Comparison of ENCODE assay signal across 8 cellular contexts in the genomic region with DNA sequence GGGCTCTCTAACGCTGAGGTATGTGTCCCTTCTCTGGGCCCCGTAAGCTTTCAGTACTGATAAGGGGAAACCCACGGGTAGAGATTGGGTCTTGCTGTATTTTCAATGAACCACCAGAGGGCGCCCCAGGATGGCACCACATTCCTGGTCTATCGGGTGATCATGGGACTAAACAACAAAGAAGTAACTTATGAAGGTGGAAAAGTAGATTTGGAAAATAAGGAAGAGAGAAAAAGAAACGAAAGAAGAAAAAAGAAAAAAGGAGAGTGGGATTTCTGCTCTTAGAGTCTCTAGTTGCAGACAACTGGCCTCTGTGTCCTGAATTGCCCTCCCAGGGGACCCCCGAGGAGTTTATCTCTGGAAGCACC.
DNase-seq lines count a peak whose midpoint lies in the region; ATAC-seq, FAIRE-seq and TF ChIP-seq lines count a peak whose summit lies in the region.

No MANE protein-coding gene starts in this region.

- no peak overlapping the region for H3T11ph ChIP-seq in H9 (ENCODE audit: low read length)

- no peak overlapping the region for H3K4ac ChIP-seq in H9 (ENCODE audit: low read depth, low read length)

- peaks cover 3 to 5% of the 10 kb centered on the region in 2 experiments; a peak in 2 of 4 replicates for H3K4me1 Mint-ChIP-seq in H9

- no peaks in the 10 kb centered on the region for H3K36me3 Mint-ChIP-seq in H9 (ENCODE audit: insufficient read depth in 1 of 3, low read depth in 3 of 3)

- no peak overlapping the region for H3K18ac ChIP-seq in H9 (ENCODE audit: insufficient read length, low read depth, low read length)

- H3K79me2 ChIP-seq in H9 (ENCODE audit: insufficient read depth, low read length), result no peaks in the 10 kb centered on the region

- peak; percentile 80 for DNase-seq in GM10248 (ENCODE audit: extremely low spot score)
- peak; percentile 92 for DNase-seq in H9
- peak; percentile 37 for DNase-seq in LNCaP clone FGC (ENCODE audit: low read depth)
- DNase-seq in SJCRH30, result peak; percentile 65 to 87
- DNase-seq in activated naive CD4-positive, alpha-beta T cell (lab: John Stamatoyannopoulos, UW), result peak; percentile 35 to 56 (median 51)
- peak; percentile 86 for DNase-seq in globus pallidus (ENCODE audit: low spot score)
- peak; percentile 53 to 81 (median 70) for DNase-seq in pancreas
- DNase-seq in upper lobe of right lung, result peak; percentile 74

- H4K91ac ChIP-seq in H9 (ENCODE audit: insufficient read length, low read depth, low read length), result no peak overlapping the region

- H2BK120ac ChIP-seq in H9 (ENCODE audit: low read depth, low read length, poor library complexity, severe bottlenecking), result no peak overlapping the region

- H3K9me3 ChIP-seq in H9 (ENCODE audit: control insufficient read depth, low read depth, low read length), result no peaks in the 10 kb centered on the region
- H3K9me3 ChIP-seq in SJCRH30 (replicated peaks), result no peaks in the 10 kb centered on the region
- no peaks in the 10 kb centered on the region for H3K9me3 ChIP-seq in pancreas
- H3K9me3 ChIP-seq in upper lobe of right lung, result no peaks in the 10 kb centered on the region

- H2AK5ac ChIP-seq in H9 (ENCODE audit: insufficient read length, low read length), result no peak overlapping the region

- no CpG with 5 or more reads among the region's 7 CpGs for WGBS in H9 (ENCODE audit: extremely low coverage, insufficient read length, low lambda C conversion rate)
- WGBS in pancreas, 2 donors, result 3 to 5% methylated on average over 7 of the region's 7 CpGs

- H3K4me1 ChIP-seq in H9 (ENCODE audit: insufficient read depth, low read length) (0 out of 2 replicates have a peak, but pooled peaks cover 3% of the 10 kb centered on the region), SJCRH30 (no peaks in the 10 kb centered on the region), pancreas (peaks cover 0 to 3% (median 0%) of the 10 kb centered on the region in 3 donors), upper lobe of right lung (peaks cover 31% of the 10 kb centered on the region)

- peak; percentile 76 for TF ChIP-seq CTCF in GM10248 (IDR thresholded peaks at IDR 0.05; ENCODE audit: control extremely low read depth, extremely low read depth, low read depth, missing control alignments)
- peak; percentile 94 for TF ChIP-seq CTCF in H9 (conservative IDR thresholded peaks at IDR 0.05)
- peak; percentile 82 for TF ChIP-seq CTCF in LNCaP clone FGC (IDR thresholded peaks at IDR 0.05; ENCODE audit: control insufficient read depth, extremely low read depth, insufficient read depth)
- peak; percentile 70 to 88 (median 84) for TF ChIP-seq CTCF in pancreas (IDR thresholded peaks at IDR 0.05)
- TF ChIP-seq CTCF in upper lobe of right lung (IDR thresholded peaks at IDR 0.05), result peak; percentile 94

- H3K27me3 ChIP-seq in H9 (ENCODE audit: insufficient read depth, low read length), result no peaks in the 10 kb centered on the region
- H3K27me3 ChIP-seq in SJCRH30, result no peaks in the 10 kb centered on the region
- H3K27me3 ChIP-seq in pancreas, result no peaks in the 10 kb centered on the region
- H3K27me3 ChIP-seq in upper lobe of right lung, result no peaks in the 10 kb centered on the region

- intact Hi-C loops in pancreas (cut with DNase I), result loop anchor here in 2 of 3 donors (10.0 kb wide), 2 partner anchors 83 to 173 kb away; no protein-coding TSS in a partner anchor
- intact Hi-C loops in upper lobe of right lung (cut with DNase I), result loop anchor here (10.0 kb wide), 1 partner anchor 433 kb away; a partner anchor contains a TSS

- no peaks in the 10 kb centered on the region for H3K23me2 ChIP-seq in H9 (ENCODE audit: insufficient read length, low read depth, low read length, poor library complexity, severe bottlenecking)

- H3K4me3 ChIP-seq in LNCaP clone FGC (ENCODE audit: low read depth, low read length) (no peak overlapping the region), SJCRH30 (no peak overlapping the region), pancreas (no peak overlapping the region), upper lobe of right lung (no peak overlapping the region)

- H2BK5ac ChIP-seq in H9 (ENCODE audit: insufficient read length, low read length), result no peak overlapping the region

- no peak for FAIRE-seq in pancreas (lab: Jason Lieb, UNC)

- no peak overlapping the region for H2BK20ac ChIP-seq in H9 (ENCODE audit: low read depth, low read length, poor library complexity, severe bottlenecking)

- ATAC-seq in pancreas, result peak; percentile 88 to 97 (median 95)
- peak; percentile 91 for ATAC-seq in upper lobe of right lung

- H3K27ac ChIP-seq in H9 (ENCODE audit: insufficient read length, low read depth, low read length), result peak overlapping the region; percentile 62
- no peak overlapping the region for H3K27ac ChIP-seq in SJCRH30
- H3K27ac ChIP-seq in pancreas, result no peak overlapping the region
- no peak overlapping the region for H3K27ac ChIP-seq in upper lobe of right lung

- H3K14ac ChIP-seq in H9 (ENCODE audit: insufficient read depth, low read length), result no peak overlapping the region

- CTCF ChIA-PET in GM10248 (lab: Yijun Ruan, JAX), result interaction anchor here (0.6 to 5.8 kb wide), 50 partner anchors 8 to 625 kb away, joined by 3 to 62 read pairs (median 6); a partner anchor contains a TSS

- no peaks in the 10 kb centered on the region for H3K9me3 Mint-ChIP-seq in H9

- POLR2A ChIA-PET in GM10248 (lab: Yijun Ruan, JAX), result no interaction called here

- H3K36me3 ChIP-seq in SJCRH30 (no peaks in the 10 kb centered on the region), pancreas (peaks cover 0 to 10% (median 0%) of the 10 kb centered on the region in 3 donors), upper lobe of right lung (peaks cover 10% of the 10 kb centered on the region)

- no peak overlapping the region for H3K23ac ChIP-seq in H9 (ENCODE audit: insufficient read length, low read depth, low read length)

- no peak overlapping the region for H2BK15ac ChIP-seq in H9 (ENCODE audit: low read depth, low read length)

- no peak overlapping the region for H3K9ac ChIP-seq in H9 (ENCODE audit: extremely low read depth, insufficient read length, low read length)

- peak overlapping the region; percentile 59 for H3K4me2 ChIP-seq in H9 (ENCODE audit: insufficient read depth, insufficient read length, low read length)

- H2AFZ ChIP-seq in H9 (ENCODE audit: low read length), result no peak overlapping the region

- H2BK12ac ChIP-seq in H9 (ENCODE audit: insufficient read length, low read depth, low read length), result no peak overlapping the region

- no peaks in the 10 kb centered on the region for H3K79me1 ChIP-seq in H9 (ENCODE audit: insufficient read depth, low read depth, low read length, poor library complexity, severe bottlenecking)

- no peak overlapping the region for H4K5ac ChIP-seq in H9 (ENCODE audit: insufficient read length, low read depth, low read length)

- H4K20me1 ChIP-seq in H9 (ENCODE audit: control insufficient read depth, insufficient read depth, insufficient read length), result no peaks in the 10 kb centered on the region

- no peak overlapping the region for H3K56ac ChIP-seq in H9 (ENCODE audit: insufficient read length, low read depth, low read length)

- peaks cover 5% of the 10 kb centered on the region; the same call in 1 of the 2 replicates for H3K27me3 Mint-ChIP-seq in H9 (ENCODE audit: low read depth)

- no peak overlapping the region for H3K27ac Mint-ChIP-seq in H9

- no peak overlapping the region for H4K8ac ChIP-seq in H9 (replicated peaks; ENCODE audit: insufficient read length, low read depth, low read length)

- no peak overlapping the region for H3K4me3 Mint-ChIP-seq in H9

Comparison
In these comparisons a context has a peak if more than half of its experiments do, and no peak if none do; other contexts are left out.
1. DNase-seq: peak in every context shown above with its lines; median percentile 92 in H9; 86 in globus pallidus; 80 in GM10248; 76 in SJCRH30; 74 in upper lobe of right lung; 70 in pancreas; 51 in activated naive CD4-positive, alpha-beta T cell; 37 in LNCaP clone FGC.